Comparison of ENCODE assay signal across 18 cellular contexts in the genomic region with DNA sequence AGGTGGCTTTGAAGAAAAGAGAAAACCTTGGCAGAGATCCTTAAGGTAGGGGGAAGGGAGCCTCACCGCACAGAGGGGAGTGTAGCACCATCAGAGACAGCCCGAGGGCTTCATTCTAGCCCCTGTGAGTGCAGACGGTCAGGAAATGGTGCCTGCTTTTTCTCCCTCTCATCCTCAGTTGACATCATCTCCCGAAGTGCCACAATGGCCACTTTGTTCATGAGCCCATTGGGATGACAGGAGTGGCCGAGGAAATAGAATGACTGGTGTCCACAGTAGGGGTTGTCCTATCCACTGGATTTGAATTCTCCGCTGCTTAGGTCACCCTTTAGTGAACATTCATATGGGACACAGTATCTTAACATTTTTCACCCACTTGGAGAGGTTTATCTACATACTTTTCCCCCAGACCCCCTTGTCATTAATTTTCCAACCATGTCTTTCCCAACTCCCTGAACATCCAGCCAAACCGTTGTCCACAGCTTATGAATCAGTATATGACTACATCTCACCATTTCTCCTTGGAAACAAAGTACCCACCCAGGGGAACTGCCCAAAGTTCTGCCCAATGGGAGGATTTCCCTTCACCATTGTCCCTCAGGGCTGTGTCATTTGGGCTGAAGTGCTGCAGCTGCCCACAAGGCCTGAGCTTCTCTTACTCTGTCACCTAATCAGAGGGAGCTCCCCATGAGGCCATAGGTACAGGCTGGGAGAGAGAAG.
A peak's percentile ranks its signal among the peaks of the same experiment; 100 is the strongest.
DNase-seq lines count a peak whose midpoint lies in the region; ATAC-seq lines count a peak whose summit lies in the region.
"Had no signal": no experiment of that assay in that cellular context is flagged by ENCODE, and none has a peak within 500 bp of the region (broad histone marks: within the 10 kb centered on the region; RNA-seq: fewer than 3 reads in every experiment).

No MANE protein-coding gene starts in this region.

- no peaks in the 10 kb centered on the region for H3K4me1 Mint-ChIP-seq in activated CD4-positive, alpha-beta memory T cell treated with anti-CD3 and anti-CD28 coated beads, Interleukin-2, amount 10 ng/mL, durations not matched to agents 7 days and 5 days
- H3K4me1 Mint-ChIP-seq in activated CD4-positive, alpha-beta memory T cell treated with anti-CD3 and anti-CD28 coated beads for 36 hours (ENCODE audit: low read depth) = no peaks in the 10 kb centered on the region
- H3K4me1 Mint-ChIP-seq: CD14-positive monocyte; natural killer cell; stimulated activated naive B cell treated with anti-CD40 and anti-IgM and Interleukin-4, amounts not matched to agents 10 μg/mL and 1 μg/mL and 100 μg/mL, for 72 hours had no signal

- ATAC-seq in GM21619 (IDR thresholded peaks at IDR 0.05; ENCODE audit: unreplicated experiment) (no peak), HG03439 (IDR thresholded peaks at IDR 0.05; ENCODE audit: unreplicated experiment) (no peak)
- ATAC-seq: natural killer cell; stimulated activated naive B cell treated with anti-CD40 and anti-IgM and Interleukin-4, amounts not matched to agents 10 μg/mL and 1 μg/mL and 100 μg/mL, for 72 hours had no signal

- no peaks in the 10 kb centered on the region for H3K9me3 Mint-ChIP-seq in activated CD4-positive, alpha-beta memory T cell treated with anti-CD3 and anti-CD28 coated beads, Interleukin-2, amount 10 ng/mL, durations not matched to agents 7 days and 5 days
- no peaks in the 10 kb centered on the region for H3K9me3 Mint-ChIP-seq in activated CD4-positive, alpha-beta memory T cell treated with anti-CD3 and anti-CD28 coated beads for 36 hours
- H3K9me3 Mint-ChIP-seq: natural killer cell; stimulated activated naive B cell treated with anti-CD40 and anti-IgM and Interleukin-4, amounts not matched to agents 10 μg/mL and 1 μg/mL and 100 μg/mL, for 72 hours had no signal

- no peaks in the 10 kb centered on the region for H3K36me3 Mint-ChIP-seq in activated CD4-positive, alpha-beta memory T cell treated with anti-CD3 and anti-CD28 coated beads, Interleukin-2, amount 10 ng/mL, durations not matched to agents 7 days and 5 days (ENCODE audit: low read depth)
- no peaks in the 10 kb centered on the region for H3K36me3 Mint-ChIP-seq in activated CD4-positive, alpha-beta memory T cell treated with anti-CD3 and anti-CD28 coated beads for 36 hours
- H3K36me3 Mint-ChIP-seq: CD14-positive monocyte, natural killer cell had no signal

- POLR2A ChIA-PET in activated CD4-positive, alpha-beta memory T cell treated with anti-CD3 and anti-CD28 coated beads, Interleukin-2, amount 10 ng/mL, durations not matched to agents 7 days and 5 days (lab: Charles Lee) = no interaction called here
- POLR2A ChIA-PET in activated CD4-positive, alpha-beta memory T cell treated with anti-CD3 and anti-CD28 coated beads for 36 hours (lab: Charles Lee) = no interaction called here

- peak; percentile 1 for DNase-seq in activated CD4-positive, alpha-beta memory T cell treated with anti-CD3 and anti-CD28 coated beads, Interleukin-2, amount 10 ng/mL, durations not matched to agents 7 days and 5 days
- DNase-seq in activated CD4-positive, alpha-beta memory T cell treated with anti-CD3 and anti-CD28 coated beads for 36 hours = no peak
- DNase-seq in amniotic epithelial cell (ENCODE audit: low read depth) = peak; percentile 37
- DNase-seq in globus pallidus (ENCODE audit: low spot score) = peak; percentile 77
- DNase-seq in stromal cell of bone marrow (ENCODE audit: low read depth) = peak; percentile 18
- DNase-seq in NCI-H1105 (lab: John Stamatoyannopoulos, UW) = no peak
- DNase-seq: cerebellar nuclear complex; glutamatergic neuron; HCEC 1CT; Kasumi-1; natural killer cell; NCI-H1436; NCI-H2227 treated with DMSO at 0.1 percent for 48 hours; RPMI8226; stimulated activated naive B cell treated with anti-CD40 and anti-IgM and Interleukin-4, amounts not matched to agents 10 μg/mL and 1 μg/mL and 100 μg/mL, for 72 hours had no signal

- CTCF ChIA-PET in activated CD4-positive, alpha-beta memory T cell treated with anti-CD3 and anti-CD28 coated beads, Interleukin-2, amount 10 ng/mL, durations not matched to agents 7 days and 5 days (lab: Charles Lee) = no interaction called here
- CTCF ChIA-PET in activated CD4-positive, alpha-beta memory T cell treated with anti-CD3 and anti-CD28 coated beads for 36 hours (lab: Charles Lee) = no interaction called here

- no peaks in the 10 kb centered on the region for H3K27me3 Mint-ChIP-seq in activated CD4-positive, alpha-beta memory T cell treated with anti-CD3 and anti-CD28 coated beads, Interleukin-2, amount 10 ng/mL, durations not matched to agents 7 days and 5 days
- peaks cover 2% of the 10 kb centered on the region for H3K27me3 Mint-ChIP-seq in activated CD4-positive, alpha-beta memory T cell treated with anti-CD3 and anti-CD28 coated beads for 36 hours

- no peak overlapping the region for H3K4me3 Mint-ChIP-seq in activated CD4-positive, alpha-beta memory T cell treated with anti-CD3 and anti-CD28 coated beads, Interleukin-2, amount 10 ng/mL, durations not matched to agents 7 days and 5 days
- no peak overlapping the region for H3K4me3 Mint-ChIP-seq in activated CD4-positive, alpha-beta memory T cell treated with anti-CD3 and anti-CD28 coated beads for 36 hours
- H3K4me3 Mint-ChIP-seq: CD14-positive monocyte; natural killer cell; stimulated activated naive B cell treated with anti-CD40 and anti-IgM and Interleukin-4, amounts not matched to agents 10 μg/mL and 1 μg/mL and 100 μg/mL, for 72 hours had no signal

- no peak overlapping the region for H3K27ac Mint-ChIP-seq in activated CD4-positive, alpha-beta memory T cell treated with anti-CD3 and anti-CD28 coated beads, Interleukin-2, amount 10 ng/mL, durations not matched to agents 7 days and 5 days
- no peak overlapping the region for H3K27ac Mint-ChIP-seq in activated CD4-positive, alpha-beta memory T cell treated with anti-CD3 and anti-CD28 coated beads for 36 hours
- H3K27ac Mint-ChIP-seq: natural killer cell; stimulated activated naive B cell treated with anti-CD40 and anti-IgM and Interleukin-4, amounts not matched to agents 10 μg/mL and 1 μg/mL and 100 μg/mL, for 72 hours had no signal

- intact Hi-C loops in activated CD4-positive, alpha-beta memory T cell treated with anti-CD3 and anti-CD28 coated beads for 36 hours (cut with micrococcal nuclease) = no loop called here

Comparison
In these comparisons a context has a peak if more than half of its experiments do, and no peak if none do; other contexts are left out.
1. DNase-seq: peak in activated CD4-positive, alpha-beta memory T cell treated with anti-CD3 and anti-CD28 coated beads, Interleukin-2, amount 10 ng/mL, durations not matched to agents 7 days and 5 days (single experiment), amniotic epithelial cell (single experiment), globus pallidus (single experiment) and stromal cell of bone marrow (single experiment); none in activated CD4-positive, alpha-beta memory T cell treated with anti-CD3 and anti-CD28 coated beads for 36 hours (single experiment) and NCI-H1105 (single experiment).